ENCODE assay signal across 8 cellular contexts in the genomic region with DNA sequence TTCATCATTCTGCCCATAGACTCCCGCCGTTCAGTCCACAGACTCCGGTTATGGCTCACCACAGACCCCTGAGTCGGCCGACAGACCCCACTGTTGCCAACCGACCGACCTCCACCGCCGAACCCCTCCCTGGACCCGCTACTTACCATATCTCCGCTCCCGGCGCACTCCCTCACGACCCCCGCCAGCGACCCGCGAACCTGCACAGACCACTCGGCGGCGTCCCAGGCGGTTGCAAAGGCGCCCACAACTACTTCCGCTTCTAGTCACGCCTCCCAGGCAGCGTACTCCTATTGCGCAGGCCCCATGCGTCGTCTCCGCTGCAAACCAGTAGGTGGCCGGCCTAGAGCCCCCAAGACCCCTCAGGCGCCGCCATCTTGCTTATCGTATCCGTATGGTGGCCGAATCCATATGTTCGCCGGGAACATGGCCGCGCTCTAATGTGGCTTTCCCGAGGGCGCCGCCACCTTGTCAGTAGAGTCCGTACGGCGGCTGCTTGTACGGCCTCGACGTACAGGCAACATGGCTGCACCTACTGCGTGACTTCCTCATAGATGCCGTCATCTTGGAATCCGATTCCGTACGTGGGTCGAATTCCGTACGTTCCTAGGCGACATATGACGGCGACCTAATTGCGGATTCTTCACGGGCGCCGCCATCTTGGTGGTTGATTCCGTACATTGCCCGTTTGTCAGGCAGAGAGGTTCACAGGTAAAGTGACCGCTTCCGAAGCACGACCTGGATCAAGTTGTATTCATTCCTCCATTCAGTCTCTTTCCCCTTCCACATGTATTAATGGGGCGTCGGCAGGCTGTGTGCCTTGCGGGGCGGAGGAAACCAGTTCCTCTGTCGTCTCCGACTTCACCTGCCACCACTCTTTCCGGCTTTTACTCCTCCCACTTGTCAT. TPM values are rescaled to one million over a fixed set of nuclear protein-coding genes. Genes with fewer than 3 reads are reported as not detected.
DNase-seq lines count a peak whose midpoint lies in the region; ATAC-seq and TF ChIP-seq lines count a peak whose summit lies in the region.

Gene CXXC1, minus strand, starts transcription at position 252 of the 907 bp plus-strand sequence. Its CDS starts 103 bp downstream, at position 149.

- H3K4me1 Mint-ChIP-seq in CD4-positive, CD25-positive, alpha-beta regulatory T cell: peaks cover 0 to 42% (median 18%) of the 10 kb centered on the region in 4 donors
- peaks cover 49% of the 10 kb centered on the region for H3K4me1 Mint-ChIP-seq in dendritic cell treated with granulocyte-macrophage colony-stimulating factor and Interleukin-4, amounts not matched to agents 40 ng/mL and 50 ng/mL, for 4 days (ENCODE audit: low read depth)

- intact Hi-C loops in dendritic cell treated with granulocyte-macrophage colony-stimulating factor and Interleukin-4, amounts not matched to agents 40 ng/mL and 50 ng/mL, for 4 days (cut with micrococcal nuclease): loop anchor here (1.0 to 10.0 kb wide), 4 partner anchors 10 to 793 kb away; partner anchors contain the start of genes ACAA2, CFAP53 and RPL17
- intact Hi-C loops in left lung (cut with DNase I): no loop called here

- H3K36me3 Mint-ChIP-seq in CD4-positive, CD25-positive, alpha-beta regulatory T cell: peaks cover 37% of the 10 kb centered on the region
- peaks cover 51% of the 10 kb centered on the region for H3K36me3 Mint-ChIP-seq in dendritic cell treated with granulocyte-macrophage colony-stimulating factor and Interleukin-4, amounts not matched to agents 40 ng/mL and 50 ng/mL, for 4 days (ENCODE audit: low read depth)

- peak; percentile 26 to 72 for TF ChIP-seq CTCF in left lung (IDR thresholded peaks at IDR 0.05)

- peak within 1 kb of the TSS; percentile 99 to 100 (median 100) for H3K27ac Mint-ChIP-seq in CD4-positive, CD25-positive, alpha-beta regulatory T cell
- peak within 1 kb of the TSS; percentile 90 for H3K27ac Mint-ChIP-seq in dendritic cell treated with granulocyte-macrophage colony-stimulating factor and Interleukin-4, amounts not matched to agents 40 ng/mL and 50 ng/mL, for 4 days

- peaks cover 2% of the 10 kb centered on the region for H3K27me3 ChIP-seq in CD4-positive, CD25-positive, alpha-beta regulatory T cell (ENCODE audit: control insufficient read depth, insufficient read depth, low read length)
- H3K27me3 ChIP-seq in left lung: no peaks in the 10 kb centered on the region

- H3K36me3 ChIP-seq in CD4-positive, CD25-positive, alpha-beta regulatory T cell (ENCODE audit: control insufficient read depth, insufficient read depth, low read length): peaks cover 28% of the 10 kb centered on the region
- H3K36me3 ChIP-seq in left lung: peaks cover 0 to 35% of the 10 kb centered on the region in 2 donors

- ATAC-seq in CD4-positive, CD25-positive, alpha-beta regulatory T cell (ENCODE audit: low read depth in 2 of 2): peak; percentile 91 to 92
- ATAC-seq in GM19395 (IDR thresholded peaks at IDR 0.05; ENCODE audit: unreplicated experiment) (peak; percentile 90), HG03565 (IDR thresholded peaks at IDR 0.05; ENCODE audit: unreplicated experiment) (peak; percentile 85), left lung (peak; percentile 95)

- H3K9me3 ChIP-seq in CD4-positive, CD25-positive, alpha-beta regulatory T cell (ENCODE audit: control insufficient read depth in 2 of 2, low read length in 2 of 2): no peaks in the 10 kb centered on the region
- no peaks in the 10 kb centered on the region for H3K9me3 ChIP-seq in left lung

- peak within 1 kb of the TSS; percentile 94 to 100 (median 98) for H3K4me3 Mint-ChIP-seq in CD4-positive, CD25-positive, alpha-beta regulatory T cell
- peak within 1 kb of the TSS; percentile 92 for H3K4me3 Mint-ChIP-seq in dendritic cell treated with granulocyte-macrophage colony-stimulating factor and Interleukin-4, amounts not matched to agents 40 ng/mL and 50 ng/mL, for 4 days

- peak within 1 kb of the TSS; percentile 96 for H3K27ac ChIP-seq in CD4-positive, CD25-positive, alpha-beta regulatory T cell (ENCODE audit: insufficient read depth, low read length, poor library complexity, severe bottlenecking)
- H3K27ac ChIP-seq in left lung: peak within 1 kb of the TSS; percentile 86 to 90

- no peaks in the 10 kb centered on the region for H3K9me3 Mint-ChIP-seq in CD4-positive, CD25-positive, alpha-beta regulatory T cell
- no peaks in the 10 kb centered on the region for H3K9me3 Mint-ChIP-seq in dendritic cell treated with granulocyte-macrophage colony-stimulating factor and Interleukin-4, amounts not matched to agents 40 ng/mL and 50 ng/mL, for 4 days

- H3K4me3 ChIP-seq in CD4-positive, CD25-positive, alpha-beta regulatory T cell (ENCODE audit: low read depth, low read length): peak within 1 kb of the TSS; percentile 93
- peak within 1 kb of the TSS; percentile 73 to 75 for H3K4me3 ChIP-seq in left lung

- DNase-seq in CD4-positive, CD25-positive, alpha-beta regulatory T cell: peak; percentile 97 to 99 (median 97)
- peak; percentile 96 for DNase-seq in NCI-H748 treated with DMSO at 0.1 percent for 48 hours (lab: John Stamatoyannopoulos, UW)
- DNase-seq in activated CD4-positive, alpha-beta T cell treated with anti-CD3 and anti-CD28 coated beads, Interleukin-2, amount 50 U/mL, for 24 hours (ENCODE audit: low read depth in 1 of 2, low spot score in 1 of 2): peak; percentile 91 to 97
- peak; percentile 98 to 99 for DNase-seq in left lung
- DNase-seq in stimulated activated CD4-positive, alpha-beta T cell treated with anti-CD3 and anti-CD28 coated beads, Interleukin-2, amount 100 ng/mL, for 48 hours: peak; percentile 88 to 91

- peaks cover 5% of the 10 kb centered on the region for H3K27me3 Mint-ChIP-seq in CD4-positive, CD25-positive, alpha-beta regulatory T cell
- H3K27me3 Mint-ChIP-seq in dendritic cell treated with granulocyte-macrophage colony-stimulating factor and Interleukin-4, amounts not matched to agents 40 ng/mL and 50 ng/mL, for 4 days: no peaks in the 10 kb centered on the region

- H3K4me1 ChIP-seq in CD4-positive, CD25-positive, alpha-beta regulatory T cell (ENCODE audit: control insufficient read depth, insufficient read depth, low read length, poor library complexity, severe bottlenecking): peaks cover 14% of the 10 kb centered on the region
- H3K4me1 ChIP-seq in left lung: peaks cover 0 to 31% of the 10 kb centered on the region in 2 donors

RNA-seq across cellular contexts. Expression of gene CXXC1, which starts in this region (rescaled TPM):
- total RNA-seq in CD4-positive, CD25-positive, alpha-beta regulatory T cell: 141 TPM
- polyA plus RNA-seq in CD4-positive, CD25-positive, alpha-beta regulatory T cell: 10 to 100 TPM; 52.9 to 67.9 (median 62.8) TPM
- total RNA-seq in left lung: 10 to 100 TPM; 57.4 to 73.6 TPM

Comparison
In these comparisons a context has a peak if more than half of its experiments do, and no peak if none do; other contexts are left out.
1. Peak in every context shown above with its lines: DNase-seq, ATAC-seq, H3K4me3 ChIP-seq and H3K27ac ChIP-seq.